In genomic region chr3:124942613-124943012, GRCh38 we compare ENCODE assay signal across 32 cellular contexts. TPM values are rescaled to one million over a fixed set of nuclear protein-coding genes. Genes with fewer than 3 reads are reported as not detected.
"Had no signal": no experiment of that assay in that cellular context is flagged by ENCODE, and none has a peak within 500 bp of the region (broad histone marks: within the 10 kb centered on the region; RNA-seq: fewer than 3 reads in every experiment).

No MANE protein-coding gene starts in this region.

- H3K36me3 ChIP-seq: esophagus muscularis mucosa, gastrocnemius medialis, heart left ventricle had no signal

- H3K4me3 ChIP-seq: esophagus muscularis mucosa, gastrocnemius medialis, heart left ventricle had no signal

- DNase-seq: activated CD4-positive, alpha-beta memory T cell treated with anti-CD3 and anti-CD28 coated beads for 36 hours; activated CD4-positive, alpha-beta T cell treated with anti-CD3 and anti-CD28 coated beads for 36 hours; activated CD4-positive, alpha-beta T cell treated with anti-CD3 and anti-CD28 coated beads, Interleukin-2, amount 10 ng/mL, durations not matched to agents 24 days and 14 days; activated CD4-positive, CD25-positive, alpha-beta regulatory T cell; activated CD4-positive, CD25-positive, alpha-beta regulatory T cell treated with anti-CD3 and anti-CD28 coated beads, Interleukin-2, amount 50 U/mL, for 72 hours; activated CD8-positive, alpha-beta memory T cell treated with anti-CD3 and anti-CD28 coated beads, Interleukin-2, amount 10 ng/mL, durations not matched to agents 7 days and 5 days; activated CD8-positive, alpha-beta memory T cell treated with anti-CD3 and anti-CD28 coated beads, Interleukin-2, amount 50 U/mL, for 4 hours; activated CD8-positive, alpha-beta T cell treated with anti-CD3 and anti-CD28 coated beads, Interleukin-2, amount 10 ng/mL, durations not matched to agents 7 days and 5 days; activated gamma-delta T cell; activated naive CD4-positive, alpha-beta T cell; activated naive CD4-positive, alpha-beta T cell treated with anti-CD3 and anti-CD28 coated beads, Interleukin-2, amount 10 ng/mL, durations not matched to agents 7 days and 5 days; activated T-cell treated with anti-CD3 and anti-CD28 coated beads, Interleukin-2, amount 50 U/mL, for 24 hours; activated T-cell treated with anti-CD3 and anti-CD28 coated beads, Interleukin-2, amount 50 U/mL, for 72 hours; amniotic stem cell; anterior cingulate cortex; caudate nucleus; cortex of kidney; dermis blood vessel endothelial cell; effector CD4-positive, alpha-beta T cell; effector memory CD8-positive, alpha-beta T cell; erythroblast; foreskin keratinocyte; gastrocnemius medialis; glutamatergic neuron; heart left ventricle; hypothalamus; T1000 had no signal

- H3K27ac ChIP-seq: esophagus muscularis mucosa, foreskin keratinocyte, gastrocnemius medialis, heart left ventricle had no signal

- H3K27me3 ChIP-seq: esophagus muscularis mucosa, foreskin keratinocyte, gastrocnemius medialis had no signal

- H3K4me1 ChIP-seq: esophagus muscularis mucosa, foreskin keratinocyte, gastrocnemius medialis, heart left ventricle had no signal

- FAIRE-seq: astrocyte, colon had no signal

- ATAC-seq: activated CD4-positive, alpha-beta T cell treated with anti-CD3 and anti-CD28 coated beads for 36 hours; activated CD8-positive, alpha-beta memory T cell treated with anti-CD3 and anti-CD28 coated beads, Interleukin-2, amount 10 ng/mL, durations not matched to agents 7 days and 5 days; activated CD8-positive, alpha-beta T cell treated with anti-CD3 and anti-CD28 coated beads, Interleukin-2, amount 10 ng/mL, durations not matched to agents 7 days and 5 days; activated T-cell treated with anti-CD3 and anti-CD28 coated beads, Interleukin-2, amount 50 U/mL, for 72 hours; effector memory CD8-positive, alpha-beta T cell; foreskin keratinocyte; gastrocnemius medialis; heart left ventricle had no signal

- H3K9me3 ChIP-seq: esophagus muscularis mucosa, gastrocnemius medialis, heart left ventricle had no signal

RNA-seq across cellular contexts. Expression of gene MUC13, which starts 8.1 kb away (rescaled TPM):
- total RNA-seq: activated CD4-positive, alpha-beta memory T cell treated with anti-CD3 and anti-CD28 coated beads for 36 hours; activated CD4-positive, alpha-beta T cell treated with anti-CD3 and anti-CD28 coated beads for 36 hours; activated CD4-positive, alpha-beta T cell treated with anti-CD3 and anti-CD28 coated beads, Interleukin-2, amount 10 ng/mL, durations not matched to agents 24 days and 14 days; activated CD8-positive, alpha-beta memory T cell treated with anti-CD3 and anti-CD28 coated beads for 36 hours; activated CD8-positive, alpha-beta memory T cell treated with anti-CD3 and anti-CD28 coated beads, Interleukin-2, amount 10 ng/mL, durations not matched to agents 7 days and 5 days; activated CD8-positive, alpha-beta T cell treated with anti-CD3 and anti-CD28 coated beads, Interleukin-2, amount 10 ng/mL, durations not matched to agents 7 days and 5 days; activated T-cell treated with anti-CD3 and anti-CD28 coated beads, Interleukin-2, amount 50 U/mL, for 72 hours; astrocyte; chondrocyte; dermis blood vessel endothelial cell; foreskin keratinocyte had no signal
- polyA plus RNA-seq: foreskin keratinocyte had no signal

RNA-seq across cellular contexts. Expression of gene ITGB5, which starts 55.4 kb away (rescaled TPM):
- total RNA-seq: activated CD8-positive, alpha-beta T cell treated with anti-CD3 and anti-CD28 coated beads, Interleukin-2, amount 10 ng/mL, durations not matched to agents 7 days and 5 days had no signal
